In genomic region chr11:125592305-125593112, GRCh38 we compare ENCODE assay signal across 8 cellular contexts. TPM values are rescaled to one million over a fixed set of nuclear protein-coding genes. Genes with fewer than 3 reads are reported as not detected.
A peak's percentile ranks its signal among the peaks of the same experiment; 100 is the strongest.
DNase-seq lines count a peak whose midpoint lies in the region; ATAC-seq and TF ChIP-seq lines count a peak whose summit lies in the region.

Gene STT3A (plus strand): TSS chr11:125592852. CDS start chr11:125595916, 3,064 bp downstream.

- peaks cover 14 to 16% of the 10 kb centered on the region in 2 donors for H3K36me3 Mint-ChIP-seq in CD14-positive monocyte

- peak within 1 kb of the TSS; percentile 94 to 98 for H3K27ac ChIP-seq in left lung

- no peaks in the 10 kb centered on the region for H3K9me3 ChIP-seq in left lung

- H3K4me1 Mint-ChIP-seq in CD14-positive monocyte = peaks cover 27% of the 10 kb centered on the region

- no peaks in the 10 kb centered on the region for H3K27me3 ChIP-seq in left lung

- H3K27ac Mint-ChIP-seq in CD14-positive monocyte = peak within 1 kb of the TSS; percentile 97 to 99 (median 98)

- ATAC-seq in GM19397 (IDR thresholded peaks at IDR 0.05; ENCODE audit: unreplicated experiment) = peak; percentile 98
- ATAC-seq in HG03571 (IDR thresholded peaks at IDR 0.05; ENCODE audit: unreplicated experiment) = peak; percentile 97
- peak; percentile 97 for ATAC-seq in left lung

- intact Hi-C loops in CD14-positive monocyte (cut with micrococcal nuclease) (loop anchor here in 1 of 2 donors (5.0 to 10.0 kb wide), 3 partner anchors 292 to 675 kb away; partner anchors contain the start of genes FAM118B, FOXRED1, HYLS1 and RPUSD4), left lung (cut with DNase I) (no loop called here)

- H3K36me3 ChIP-seq in left lung = peaks cover 0 to 15% of the 10 kb centered on the region in 2 donors

- H3K4me1 ChIP-seq in left lung = peaks cover 5 to 35% of the 10 kb centered on the region in 2 donors

- peaks cover 0 to 3% (median 2%) of the 10 kb centered on the region in 3 donors for H3K27me3 Mint-ChIP-seq in CD14-positive monocyte (ENCODE audit: low read depth in 3 of 3)

- peak; percentile 99 for DNase-seq in CD14-positive monocyte (ENCODE audit: low spot score)
- DNase-seq in NCI-H82 (lab: John Stamatoyannopoulos, UW) = peak; percentile 99
- DNase-seq in activated CD4-positive, alpha-beta T cell treated with anti-CD3 and anti-CD28 coated beads, Interleukin-2, amount 50 U/mL, for 48 hours = peak; percentile 96 to 97
- DNase-seq in dermis blood vessel endothelial cell = peak; percentile 100
- peak; percentile 99 to 100 for DNase-seq in left lung
- DNase-seq in stimulated activated CD4-positive, alpha-beta T cell treated with anti-CD3 and anti-CD28 coated beads, Interleukin-2, amount 100 ng/mL, for 48 hours = peak; percentile 96 to 97

- H3K4me3 ChIP-seq in left lung = peak within 1 kb of the TSS; percentile 69 to 95

- no peak for TF ChIP-seq CTCF in CD14-positive monocyte (IDR thresholded peaks at IDR 0.05)
- TF ChIP-seq CTCF in left lung (IDR thresholded peaks at IDR 0.05) = no peak

- H3K4me3 Mint-ChIP-seq in CD14-positive monocyte = peak within 1 kb of the TSS; percentile 93 to 99

- H3K9me3 Mint-ChIP-seq in CD14-positive monocyte = no peaks in the 10 kb centered on the region

RNA-seq across cellular contexts. Expression of gene STT3A, which starts in this region (rescaled TPM):
- polyA plus RNA-seq in CD14-positive monocyte = 10 to 100 TPM; 54.2 to 75.3 TPM
- total RNA-seq in dermis blood vessel endothelial cell (158 and 204 TPM in 2 replicates), left lung (100 to 1,000 TPM; 153 to 200 TPM)

Comparison
In these comparisons a context has a peak if more than half of its experiments do, and no peak if none do; other contexts are left out.
1. Peak in every context shown above with its lines: DNase-seq, ATAC-seq, H3K4me3 ChIP-seq and H3K27ac ChIP-seq.